In the genomic region with DNA sequence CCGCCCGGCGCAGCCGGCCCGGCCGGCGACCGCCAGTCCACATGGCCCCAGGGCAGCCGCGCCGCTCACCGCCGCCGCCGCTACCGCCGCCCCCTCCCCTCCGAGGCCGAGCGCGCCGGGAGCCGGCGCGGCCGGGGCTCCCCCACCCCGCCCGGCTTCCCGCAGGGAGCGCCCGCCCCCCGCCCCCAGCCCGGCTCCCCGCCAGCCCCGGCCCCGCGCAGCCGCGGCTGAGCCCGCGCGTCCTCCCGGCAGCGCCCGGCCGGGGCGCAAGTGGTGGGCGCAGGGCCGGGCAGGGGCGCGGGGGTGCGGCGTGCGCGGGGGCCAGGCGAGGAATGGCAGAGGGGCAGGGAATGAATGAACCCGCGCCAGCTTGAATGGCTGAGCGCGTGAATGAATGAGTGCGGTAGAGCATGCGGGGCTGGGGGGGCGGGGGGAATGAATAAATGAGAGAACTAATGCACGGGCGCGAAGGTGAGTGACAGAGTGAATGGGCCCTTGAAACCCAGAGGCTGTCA, we compare ENCODE assay signal across 9 cellular contexts. TPM values are rescaled to one million over a fixed set of nuclear protein-coding genes. Genes with fewer than 3 reads are reported as not detected.
DNase-seq lines count a peak whose midpoint lies in the region; ATAC-seq and TF ChIP-seq lines count a peak whose summit lies in the region.
"Had no signal": no experiment of that assay in that cellular context is flagged by ENCODE, and none has a peak within 500 bp of the region (broad histone marks: within the 10 kb centered on the region; RNA-seq: fewer than 3 reads in every experiment).

Gene BEGAIN (minus strand): TSS at position 170 of the 515 bp plus-strand sequence. CDS start 127 bp downstream, at position 43.

- H3K4me1 Mint-ChIP-seq in T-cell (peaks cover 0 to 9% (median 4%) of the 10 kb centered on the region in 3 donors), glutamatergic neuron (ENCODE audit: low read depth, unreplicated experiment) (peaks cover 14% of the 10 kb centered on the region)

- no peaks in the 10 kb centered on the region for H3K9me3 ChIP-seq in psoas muscle

- H3K27me3 ChIP-seq in psoas muscle (ENCODE audit: insufficient read depth in 3 of 3, low read length in 2 of 3), result peaks cover 0 to 46% (median 16%) of the 10 kb centered on the region in 3 donors

- DNase-seq in T-cell (no peak), glutamatergic neuron (no peak), psoas muscle (peak; percentile 3 to 30), GOT3 (lab: John Stamatoyannopoulos, UW) (no peak), activated gamma-delta T cell (lab: John Stamatoyannopoulos, UW) (no peak)
- DNase-seq: activated CD4-positive, alpha-beta T cell treated with anti-CD3 and anti-CD28 coated beads for 1 hour had no signal

- CTCF ChIA-PET in T-cell (lab: Charles Lee), result interaction anchor here (0.7 kb wide), 2 partner anchors 44 to 594 kb away, joined by 3 read pairs; no protein-coding TSS in a partner anchor

- WGBS in psoas muscle, 3 donors, result 2 to 9% (median 9%) methylated on average over 16 to 64 of the region's 66 CpGs

- H3K27ac Mint-ChIP-seq in T-cell, result no peak within 1 kb of the TSS
- H3K27ac Mint-ChIP-seq in glutamatergic neuron (ENCODE audit: unreplicated experiment), result peak within 1 kb of the TSS; percentile 41

- H3K27ac ChIP-seq in psoas muscle, result no peak within 1 kb of the TSS

- no peaks in the 10 kb centered on the region for H3K4me1 ChIP-seq in psoas muscle

- no peak for TF ChIP-seq CTCF in GM12875 (IDR thresholded peaks at IDR 0.05; ENCODE audit: borderline replicate concordance, insufficient read depth, low read depth, low read length)
- TF ChIP-seq CTCF in glutamatergic neuron (IDR thresholded peaks at IDR 0.05; ENCODE audit: partially characterized antibody, unreplicated experiment), result no peak
- no peak for TF ChIP-seq CTCF in psoas muscle (IDR thresholded peaks at IDR 0.05)

- H3K36me3 Mint-ChIP-seq in T-cell (no peaks in the 10 kb centered on the region), glutamatergic neuron (ENCODE audit: unreplicated experiment) (peaks cover 5% of the 10 kb centered on the region)

- H3K27me3 Mint-ChIP-seq in T-cell (peaks cover 24 to 43% of the 10 kb centered on the region in 2 donors), glutamatergic neuron (ENCODE audit: unreplicated experiment) (peaks cover 8% of the 10 kb centered on the region)

- ATAC-seq in T-cell (replicated peaks in 1 of 4) (peak in 3 of 4 experiments; percentile 10 to 14 (median 10)), psoas muscle (no peak), HG03159 (IDR thresholded peaks at IDR 0.05; ENCODE audit: unreplicated experiment) (no peak), GM21529 (IDR thresholded peaks at IDR 0.05; ENCODE audit: unreplicated experiment) (no peak)

- H3K36me3 ChIP-seq in psoas muscle (ENCODE audit: insufficient read depth in 1 of 2, low read depth in 1 of 2), result no peaks in the 10 kb centered on the region

- intact Hi-C loops in psoas muscle (cut with DNase I), result no loop called here

- H3K4me3 ChIP-seq in GM12875 (ENCODE audit: low read depth, low read length), result peak within 1 kb of the TSS; percentile 16
- peak within 1 kb of the TSS; percentile 60 for H3K4me3 ChIP-seq in psoas muscle

- POLR2A ChIA-PET in T-cell (lab: Charles Lee), result interaction anchor here in 1 of 2 donors (0.9 kb wide), 1 partner anchor 802 kb away, joined by 4 read pairs; no protein-coding TSS in a partner anchor

- H3K4me3 Mint-ChIP-seq in T-cell, result peak within 1 kb of the TSS; percentile 61 to 70 (median 61)
- peak within 1 kb of the TSS; percentile 78 for H3K4me3 Mint-ChIP-seq in glutamatergic neuron (ENCODE audit: unreplicated experiment)

- H3K9me3 Mint-ChIP-seq in T-cell (no peaks in the 10 kb centered on the region), glutamatergic neuron (ENCODE audit: unreplicated experiment) (peaks cover 10% of the 10 kb centered on the region)

RNA-seq across cellular contexts. Expression of gene BEGAIN, which starts in this region (rescaled TPM):
- total RNA-seq in T-cell (1 to 10 TPM in 3 of 5 donors, under 1 TPM in 1, not detected in 1; 0.23 to 1.9 (median 1.6) TPM), glutamatergic neuron (ENCODE audit: unreplicated experiment) (7.0 TPM), psoas muscle (1 to 10 TPM in 2 of 4 donors, under 1 TPM in 2; 0.13 to 1.0 (median 0.91) TPM)
- polyA plus RNA-seq in psoas muscle, result under 1 TPM in 2 of 3 donors, not detected in 1; 0.08 to 0.14 TPM

Comparison
In these comparisons a context has a peak if more than half of its experiments do, and no peak if none do; other contexts are left out.
1. ATAC-seq: peak in T-cell (3 of 4); none in psoas muscle (0 of 4), HG03159 (single experiment) and GM21529 (single experiment).
2. DNase-seq: peak in psoas muscle (2 of 2); none in T-cell (0 of 34), glutamatergic neuron (single experiment), GOT3 (single experiment) and activated gamma-delta T cell (single experiment).